Comparison of ENCODE assay signal across 1 cellular context in genomic region chr2:200525882-200526651, GRCh38.
TF ChIP-seq lines count a peak whose summit lies in the region.

SGO2 (plus strand) TSS chr2:200526207; CDS start chr2:200532976, 6,769 bp downstream.

TF ChIP-seq in HepG2, 621 proteins besides CTCF, POLR2A, EP300 and RAD21 (continued from another document and continues in another):
- TF ChIP-seq, protein P1, sequence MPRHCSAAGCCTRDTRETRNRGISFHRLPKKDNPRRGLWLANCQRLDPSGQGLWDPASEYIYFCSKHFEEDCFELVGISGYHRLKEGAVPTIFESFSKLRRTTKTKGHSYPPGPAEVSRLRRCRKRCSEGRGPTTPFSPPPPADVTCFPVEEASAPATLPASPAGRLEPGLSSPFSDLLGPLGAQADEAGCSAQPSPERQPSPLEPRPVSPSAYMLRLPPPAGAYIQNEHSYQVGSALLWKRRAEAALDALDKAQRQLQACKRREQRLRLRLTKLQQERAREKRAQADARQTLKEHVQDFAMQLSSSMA (CRISPR knock-in tag; IDR thresholded peaks at IDR 0.05) = 0 out of 2 replicates have a peak, but pooled peaks have one; percentile 79
- TF ChIP-seq, protein P2, sequence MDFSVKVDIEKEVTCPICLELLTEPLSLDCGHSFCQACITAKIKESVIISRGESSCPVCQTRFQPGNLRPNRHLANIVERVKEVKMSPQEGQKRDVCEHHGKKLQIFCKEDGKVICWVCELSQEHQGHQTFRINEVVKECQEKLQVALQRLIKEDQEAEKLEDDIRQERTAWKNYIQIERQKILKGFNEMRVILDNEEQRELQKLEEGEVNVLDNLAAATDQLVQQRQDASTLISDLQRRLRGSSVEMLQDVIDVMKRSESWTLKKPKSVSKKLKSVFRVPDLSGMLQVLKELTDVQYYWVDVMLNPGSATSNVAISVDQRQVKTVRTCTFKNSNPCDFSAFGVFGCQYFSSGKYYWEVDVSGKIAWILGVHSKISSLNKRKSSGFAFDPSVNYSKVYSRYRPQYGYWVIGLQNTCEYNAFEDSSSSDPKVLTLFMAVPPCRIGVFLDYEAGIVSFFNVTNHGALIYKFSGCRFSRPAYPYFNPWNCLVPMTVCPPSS (IDR thresholded peaks at IDR 0.05) = no peak
- TF ChIP-seq NR2C2 (CRISPR knock-in tag; IDR thresholded peaks at IDR 0.05; ENCODE audit: borderline replicate concordance) = peak; percentile 88
- TF ChIP-seq TEAD3 (CRISPR knock-in tag; optimal IDR thresholded peaks at IDR 0.05; ENCODE audit: borderline replicate concordance) = peak; percentile 76
- TF ChIP-seq HNF4A (CRISPR knock-in tag; IDR thresholded peaks at IDR 0.05) = no peak
- 0 out of 2 replicates have a peak, but pooled peaks have one; percentile 61 for TF ChIP-seq HIVEP1 (CRISPR knock-in tag; IDR thresholded peaks at IDR 0.05)
- TF ChIP-seq ZBED4 (CRISPR knock-in tag; IDR thresholded peaks at IDR 0.05; ENCODE audit: borderline replicate concordance) = peak; percentile 45; the same call in 1 of the 2 replicates
- peak; percentile 92 for TF ChIP-seq FOXK1 (CRISPR knock-in tag; IDR thresholded peaks at IDR 0.05; ENCODE audit: borderline replicate concordance, low read depth)
- TF ChIP-seq ZNF781 (CRISPR knock-in tag; IDR thresholded peaks at IDR 0.05; ENCODE audit: borderline replicate concordance, not compliant biosample characterization) = peak; percentile 80
- TF ChIP-seq ZNF142 (CRISPR knock-in tag; IDR thresholded peaks at IDR 0.05) = 0 out of 2 replicates have a peak, but pooled peaks have one; percentile 59
- TF ChIP-seq ZBTB7A (CRISPR knock-in tag; IDR thresholded peaks at IDR 0.05) = no peak
- TF ChIP-seq NR2F2 (IDR thresholded peaks at IDR 0.05; ENCODE audit: borderline replicate concordance, low read depth) = no peak
- no peak for TF ChIP-seq EEA1 (CRISPR knock-in tag; IDR thresholded peaks at IDR 0.05; ENCODE audit: borderline replicate concordance)
- no peak for TF ChIP-seq ZNF296 (CRISPR knock-in tag; conservative IDR thresholded peaks at IDR 0.05)
- TF ChIP-seq ZNF460 (CRISPR knock-in tag; IDR thresholded peaks at IDR 0.05; ENCODE audit: borderline replicate concordance) = no peak
- TF ChIP-seq CBX1 (IDR thresholded peaks at IDR 0.05; ENCODE audit: low read depth) = peak; percentile 94
- peak; percentile 68 for TF ChIP-seq RNF2 (conservative IDR thresholded peaks at IDR 0.05; ENCODE audit: low read depth)
- peak; percentile 60 for TF ChIP-seq FOXO1 (CRISPR knock-in tag; IDR thresholded peaks at IDR 0.05)
- TF ChIP-seq ZNF24 (IDR thresholded peaks at IDR 0.05) = no peak
- TF ChIP-seq ZNF12 (CRISPR knock-in tag; IDR thresholded peaks at IDR 0.05) = peak; percentile 70; the same call in 1 of the 2 replicates
- no peak for TF ChIP-seq POLR2AphosphoS2 (IDR thresholded peaks at IDR 0.05; ENCODE audit: low read depth, low read length)
- TF ChIP-seq DZIP1 (CRISPR knock-in tag; IDR thresholded peaks at IDR 0.05) = no peak
- TF ChIP-seq ATRX (CRISPR knock-in tag; IDR thresholded peaks at IDR 0.05; ENCODE audit: borderline replicate concordance) = no peak
- no peak for TF ChIP-seq ZNF570 (CRISPR knock-in tag; IDR thresholded peaks at IDR 0.05; ENCODE audit: borderline replicate concordance)
- no peak for TF ChIP-seq MATR3 (CRISPR knock-in tag; IDR thresholded peaks at IDR 0.05)
- TF ChIP-seq PHF8 (CRISPR knock-in tag; IDR thresholded peaks at IDR 0.05) = peak; percentile 91
- TF ChIP-seq, protein P3, sequence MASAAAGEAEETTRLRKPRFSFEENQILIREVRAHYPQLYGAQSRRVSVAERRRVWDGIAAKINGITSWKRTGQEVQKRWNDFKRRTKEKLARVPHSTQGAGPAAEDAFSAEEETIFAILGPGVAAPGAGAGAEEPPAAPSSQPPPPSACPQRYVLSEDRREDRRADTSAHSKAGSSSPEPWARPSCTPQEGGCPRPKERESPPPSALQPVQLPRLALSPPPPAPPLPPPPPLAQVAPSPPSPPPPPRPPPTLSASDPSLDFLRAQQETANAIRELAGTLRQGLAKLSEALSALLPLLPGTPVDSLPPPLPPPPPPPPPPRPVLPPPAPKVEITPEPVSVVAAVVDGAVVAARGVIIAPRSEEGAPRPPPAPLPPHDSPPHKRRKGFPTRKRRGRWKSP (CRISPR knock-in tag; IDR thresholded peaks at IDR 0.05) = peak; percentile 84
- TF ChIP-seq ATF5 (CRISPR knock-in tag; IDR thresholded peaks at IDR 0.05; ENCODE audit: low read depth) = 0 out of 2 replicates have a peak, but pooled peaks have one; percentile 44
- TF ChIP-seq, protein P4, sequence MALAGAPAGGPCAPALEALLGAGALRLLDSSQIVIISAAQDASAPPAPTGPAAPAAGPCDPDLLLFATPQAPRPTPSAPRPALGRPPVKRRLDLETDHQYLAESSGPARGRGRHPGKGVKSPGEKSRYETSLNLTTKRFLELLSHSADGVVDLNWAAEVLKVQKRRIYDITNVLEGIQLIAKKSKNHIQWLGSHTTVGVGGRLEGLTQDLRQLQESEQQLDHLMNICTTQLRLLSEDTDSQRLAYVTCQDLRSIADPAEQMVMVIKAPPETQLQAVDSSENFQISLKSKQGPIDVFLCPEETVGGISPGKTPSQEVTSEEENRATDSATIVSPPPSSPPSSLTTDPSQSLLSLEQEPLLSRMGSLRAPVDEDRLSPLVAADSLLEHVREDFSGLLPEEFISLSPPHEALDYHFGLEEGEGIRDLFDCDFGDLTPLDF (CRISPR knock-in tag; IDR thresholded peaks at IDR 0.05) = peak; percentile 94
- peak; percentile 74 for TF ChIP-seq ZNF709 (CRISPR knock-in tag; IDR thresholded peaks at IDR 0.05)
- TF ChIP-seq SAFB2 (CRISPR knock-in tag; IDR thresholded peaks at IDR 0.05; ENCODE audit: borderline replicate concordance, low read depth) = no peak
- TF ChIP-seq, protein P5, sequence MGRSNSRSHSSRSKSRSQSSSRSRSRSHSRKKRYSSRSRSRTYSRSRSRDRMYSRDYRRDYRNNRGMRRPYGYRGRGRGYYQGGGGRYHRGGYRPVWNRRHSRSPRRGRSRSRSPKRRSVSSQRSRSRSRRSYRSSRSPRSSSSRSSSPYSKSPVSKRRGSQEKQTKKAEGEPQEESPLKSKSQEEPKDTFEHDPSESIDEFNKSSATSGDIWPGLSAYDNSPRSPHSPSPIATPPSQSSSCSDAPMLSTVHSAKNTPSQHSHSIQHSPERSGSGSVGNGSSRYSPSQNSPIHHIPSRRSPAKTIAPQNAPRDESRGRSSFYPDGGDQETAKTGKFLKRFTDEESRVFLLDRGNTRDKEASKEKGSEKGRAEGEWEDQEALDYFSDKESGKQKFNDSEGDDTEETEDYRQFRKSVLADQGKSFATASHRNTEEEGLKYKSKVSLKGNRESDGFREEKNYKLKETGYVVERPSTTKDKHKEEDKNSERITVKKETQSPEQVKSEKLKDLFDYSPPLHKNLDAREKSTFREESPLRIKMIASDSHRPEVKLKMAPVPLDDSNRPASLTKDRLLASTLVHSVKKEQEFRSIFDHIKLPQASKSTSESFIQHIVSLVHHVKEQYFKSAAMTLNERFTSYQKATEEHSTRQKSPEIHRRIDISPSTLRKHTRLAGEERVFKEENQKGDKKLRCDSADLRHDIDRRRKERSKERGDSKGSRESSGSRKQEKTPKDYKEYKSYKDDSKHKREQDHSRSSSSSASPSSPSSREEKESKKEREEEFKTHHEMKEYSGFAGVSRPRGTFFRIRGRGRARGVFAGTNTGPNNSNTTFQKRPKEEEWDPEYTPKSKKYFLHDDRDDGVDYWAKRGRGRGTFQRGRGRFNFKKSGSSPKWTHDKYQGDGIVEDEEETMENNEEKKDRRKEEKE (IDR thresholded peaks at IDR 0.05) = no peak
- TF ChIP-seq, protein P6, sequence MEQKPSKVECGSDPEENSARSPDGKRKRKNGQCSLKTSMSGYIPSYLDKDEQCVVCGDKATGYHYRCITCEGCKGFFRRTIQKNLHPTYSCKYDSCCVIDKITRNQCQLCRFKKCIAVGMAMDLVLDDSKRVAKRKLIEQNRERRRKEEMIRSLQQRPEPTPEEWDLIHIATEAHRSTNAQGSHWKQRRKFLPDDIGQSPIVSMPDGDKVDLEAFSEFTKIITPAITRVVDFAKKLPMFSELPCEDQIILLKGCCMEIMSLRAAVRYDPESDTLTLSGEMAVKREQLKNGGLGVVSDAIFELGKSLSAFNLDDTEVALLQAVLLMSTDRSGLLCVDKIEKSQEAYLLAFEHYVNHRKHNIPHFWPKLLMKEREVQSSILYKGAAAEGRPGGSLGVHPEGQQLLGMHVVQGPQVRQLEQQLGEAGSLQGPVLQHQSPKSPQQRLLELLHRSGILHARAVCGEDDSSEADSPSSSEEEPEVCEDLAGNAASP (CRISPR knock-in tag; IDR thresholded peaks at IDR 0.05; ENCODE audit: borderline replicate concordance) = peak; percentile 57
- TF ChIP-seq ZBTB7B (CRISPR knock-in tag; IDR thresholded peaks at IDR 0.05) = peak; percentile 63; the same call in 1 of the 2 replicates
- TF ChIP-seq MEIS2 (CRISPR knock-in tag; IDR thresholded peaks at IDR 0.05) = peak; percentile 83
- peak; percentile 87 for TF ChIP-seq RBFOX2 (IDR thresholded peaks at IDR 0.05; ENCODE audit: low read depth, low read length)
